In the genomic region with DNA sequence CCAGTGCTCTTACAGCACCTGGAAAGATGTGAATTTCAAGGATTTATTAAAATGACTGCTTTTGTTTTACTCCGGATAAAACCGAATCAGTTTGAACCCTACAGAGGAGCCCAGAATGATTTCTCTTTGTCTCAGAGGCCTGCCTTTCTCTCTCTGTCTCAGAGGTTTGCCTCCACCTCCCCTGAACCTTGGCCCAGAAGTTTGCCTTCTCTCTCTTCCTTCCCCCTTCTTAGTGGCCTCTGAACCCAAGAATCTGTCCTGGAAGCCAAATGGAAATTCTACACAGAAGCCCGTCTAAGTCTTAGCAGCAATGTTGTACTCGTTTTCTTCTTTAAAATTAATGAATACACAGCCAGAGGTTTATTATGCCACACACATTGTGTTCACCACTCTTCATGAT, we compare ENCODE assay signal across 21 cellular contexts.
DNase-seq lines count a peak whose midpoint lies in the region; ATAC-seq, FAIRE-seq and TF ChIP-seq lines count a peak whose summit lies in the region.
"Had no signal": no experiment of that assay in that cellular context is flagged by ENCODE, and none has a peak within 500 bp of the region (broad histone marks: within the 10 kb centered on the region; RNA-seq: fewer than 3 reads in every experiment).

No MANE protein-coding gene starts in this region.

- ATAC-seq in Panc1 (no peak), left lung (peak; percentile 22), right cardiac atrium (no peak)

- WGBS in small intestine, 3 donors, result 10 to 36% (median 20%) methylated on average over 4 of the region's 4 CpGs
- 39% methylated on average over 4 of the region's 4 CpGs for WGBS in right cardiac atrium

- no TSS peak for BruUV-seq in Panc1 (replicated peaks; lab: Mats Ljungman, UMichigan)

- intact Hi-C loops in Panc1 (cut with micrococcal nuclease; ENCODE audit: unreplicated experiment), result no loop called here
- intact Hi-C loops in left lung (cut with DNase I), result no loop called here
- intact Hi-C loops in right cardiac atrium (cut with DNase I), result no loop called here

- H3K9me3 ChIP-seq in Panc1 (ENCODE audit: control insufficient read depth, insufficient read depth, low read depth, low read length) (no peaks in the 10 kb centered on the region), left lung (no peaks in the 10 kb centered on the region), small intestine (ENCODE audit: control insufficient read depth, low read depth) (no peaks in the 10 kb centered on the region), right cardiac atrium (ENCODE audit: control insufficient read depth, low read length) (no peaks in the 10 kb centered on the region), BE2C (no peaks in the 10 kb centered on the region)
- H3K9me3 ChIP-seq: thoracic aorta had no signal

- in situ Hi-C loops in Panc1 (cut with HindIII; ENCODE audit: low pct_unique_long_range_greater_than_20kb, low sequenced_read_pairs), result no loop called here

- CTCF ChIA-PET in Panc1 (lab: Charles Lee), result no interaction called here

- peaks cover 11% of the 10 kb centered on the region for H3K4me1 Mint-ChIP-seq in HFFc6 (ENCODE audit: low read depth)
- H3K4me1 Mint-ChIP-seq: activated CD4-positive, alpha-beta T cell treated with anti-CD3 and anti-CD28 coated beads, Interleukin-2, amount 10 ng/mL, durations not matched to agents 7 days and 5 days had no signal

- no peaks in the 10 kb centered on the region for H3K9me3 Mint-ChIP-seq in HFFc6
- H3K9me3 Mint-ChIP-seq: activated CD4-positive, alpha-beta T cell treated with anti-CD3 and anti-CD28 coated beads, Interleukin-2, amount 10 ng/mL, durations not matched to agents 7 days and 5 days; activated T-helper 1 cell treated with anti-CD3 and anti-CD28 coated beads, Interleukin-12 subunit alpha, Interleukin-12 subunit beta, Interleukin-2, Interleukin-4 antibody, amounts not matched to agents 30 ng/mL and 10 ng/mL and 1 ng/mL, durations not matched to agents 14 hours and 24 hours and 36 hours; CD8-positive, alpha-beta T cell; T-helper 2 cell treated with Interferon-gamma antibody and Interleukin-4, amounts not matched to agents 5 μg/mL and 100 μg/mL, for 36 hours had no signal

- H3K27ac ChIP-seq in Panc1 (ENCODE audit: low read length) (peak overlapping the region; percentile 94), left lung (peak overlapping the region; percentile 8 to 72), small intestine (ENCODE audit: low read depth in 1 of 2, low read length in 1 of 2) (peak overlapping the region; percentile 58 to 78), right cardiac atrium (ENCODE audit: low read length) (no peak overlapping the region)
- H3K27ac ChIP-seq: cardiac muscle cell, RWPE1, thoracic aorta, WERI-Rb-1 had no signal

- H3K27me3 ChIP-seq in Panc1 (ENCODE audit: control insufficient read depth, insufficient read depth, low read length), result no peaks in the 10 kb centered on the region
- H3K27me3 ChIP-seq in left lung, result no peaks in the 10 kb centered on the region
- no peaks in the 10 kb centered on the region for H3K27me3 ChIP-seq in small intestine (ENCODE audit: control insufficient read depth in 2 of 2, insufficient read depth in 2 of 2, low read length in 2 of 2)
- H3K27me3 ChIP-seq in right cardiac atrium (ENCODE audit: control insufficient read depth, insufficient read depth), result no peaks in the 10 kb centered on the region
- no peaks in the 10 kb centered on the region for H3K27me3 ChIP-seq in BE2C
- H3K27me3 ChIP-seq: cardiac muscle cell had no signal

- peak overlapping the region; percentile 45; the same call in 1 of the 2 replicates for H3K27ac Mint-ChIP-seq in HFFc6
- H3K27ac Mint-ChIP-seq: activated CD4-positive, alpha-beta T cell treated with anti-CD3 and anti-CD28 coated beads, Interleukin-2, amount 10 ng/mL, durations not matched to agents 7 days and 5 days; activated T-helper 1 cell treated with anti-CD3 and anti-CD28 coated beads, Interleukin-12 subunit alpha, Interleukin-12 subunit beta, Interleukin-2, Interleukin-4 antibody, amounts not matched to agents 30 ng/mL and 10 ng/mL and 1 ng/mL, durations not matched to agents 14 hours and 24 hours and 36 hours; CD8-positive, alpha-beta T cell; T-helper 2 cell treated with Interferon-gamma antibody and Interleukin-4, amounts not matched to agents 5 μg/mL and 100 μg/mL, for 36 hours had no signal

- H3K4me3 Mint-ChIP-seq in HFFc6, result peak overlapping the region; percentile 84
- H3K4me3 Mint-ChIP-seq: activated CD4-positive, alpha-beta T cell treated with anti-CD3 and anti-CD28 coated beads, Interleukin-2, amount 10 ng/mL, durations not matched to agents 7 days and 5 days; activated T-helper 1 cell treated with anti-CD3 and anti-CD28 coated beads, Interleukin-12 subunit alpha, Interleukin-12 subunit beta, Interleukin-2, Interleukin-4 antibody, amounts not matched to agents 30 ng/mL and 10 ng/mL and 1 ng/mL, durations not matched to agents 14 hours and 24 hours and 36 hours; CD8-positive, alpha-beta T cell; T-helper 2 cell treated with Interferon-gamma antibody and Interleukin-4, amounts not matched to agents 5 μg/mL and 100 μg/mL, for 36 hours had no signal

- TF ChIP-seq CTCF in HFFc6 (IDR thresholded peaks at IDR 0.05) (no peak), Panc1 (IDR thresholded peaks at IDR 0.05) (no peak), left lung (IDR thresholded peaks at IDR 0.05) (no peak), BE2C (IDR thresholded peaks at IDR 0.05; ENCODE audit: low read depth, low read length) (no peak)

- H3K27me3 Mint-ChIP-seq in HFFc6 (ENCODE audit: insufficient read depth), result peaks cover 15% of the 10 kb centered on the region
- H3K27me3 Mint-ChIP-seq: activated CD4-positive, alpha-beta T cell treated with anti-CD3 and anti-CD28 coated beads, Interleukin-2, amount 10 ng/mL, durations not matched to agents 7 days and 5 days had no signal

- DNase-seq in HFFc6 (no peak), Panc1 (ENCODE audit: low read depth, low spot score) (no peak), left lung (no peak), small intestine (peak; percentile 72), right cardiac atrium (no peak), NCI-H1436 treated with DMSO at 0.1 percent for 48 hours (lab: John Stamatoyannopoulos, UW) (no peak), BE2C (no peak)
- DNase-seq: activated CD4-positive, alpha-beta T cell treated with anti-CD3 and anti-CD28 coated beads, Interleukin-2, amount 10 ng/mL, durations not matched to agents 7 days and 5 days; activated naive CD4-positive, alpha-beta T cell treated with anti-CD3 and anti-CD28 coated beads, Interleukin-2, amount 50 U/mL, for 16 hours; CD8-positive, alpha-beta T cell; DMS 273 treated with DMSO at 0.1 percent for 48 hours; KBM-7; mesendoderm; stimulated activated CD4-positive, alpha-beta T cell treated with anti-CD3 and anti-CD28 coated beads, Interleukin-4, amount 100 ng/mL, for 24 hours; WERI-Rb-1 had no signal

- H3K4me1 ChIP-seq in Panc1 (ENCODE audit: control insufficient read depth, insufficient read depth, low read length) (peaks cover 33% of the 10 kb centered on the region), left lung (no peaks in the 10 kb centered on the region), small intestine (ENCODE audit: control insufficient read depth in 2 of 2, insufficient read depth in 1 of 2, low read depth in 1 of 2, low read length in 1 of 2) (no peaks in the 10 kb centered on the region), right cardiac atrium (ENCODE audit: control insufficient read depth, insufficient read depth, low read length) (no peaks in the 10 kb centered on the region), BE2C (peaks cover 16% of the 10 kb centered on the region)

- FAIRE-seq in small intestine (lab: Jason Lieb, UNC), result no peak
- FAIRE-seq: endometrium had no signal

- H3K4me3 ChIP-seq in Panc1 (ENCODE audit: low read depth in 2 of 2, low read length in 2 of 2) (no peak overlapping the region), left lung (no peak overlapping the region), small intestine (ENCODE audit: low read depth in 1 of 2, low read length in 2 of 2) (peak overlapping the region in 1 of 2 donors; percentile 22), right cardiac atrium (ENCODE audit: low read length) (no peak overlapping the region), BE2C (ENCODE audit: low read depth, low read length) (no peak overlapping the region)
- H3K4me3 ChIP-seq: cardiac muscle cell, thoracic aorta had no signal

- H3K36me3 Mint-ChIP-seq in HFFc6 (ENCODE audit: low read depth), result no peaks in the 10 kb centered on the region
- H3K36me3 Mint-ChIP-seq: CD8-positive, alpha-beta T cell had no signal

- POLR2A ChIA-PET in Panc1 (lab: Charles Lee), result no interaction called here

- H3K36me3 ChIP-seq in Panc1 (ENCODE audit: control insufficient read depth, insufficient read depth, low read length), result no peaks in the 10 kb centered on the region; the same call in 1 of the 2 replicates
- no peaks in the 10 kb centered on the region for H3K36me3 ChIP-seq in left lung
- H3K36me3 ChIP-seq in small intestine (ENCODE audit: control insufficient read depth in 2 of 2, insufficient read depth in 2 of 2, low read length in 2 of 2), result no peaks in the 10 kb centered on the region
- H3K36me3 ChIP-seq in BE2C, result peaks cover 12% of the 10 kb centered on the region
- H3K36me3 ChIP-seq: cardiac muscle cell, thoracic aorta, WERI-Rb-1 had no signal
